In the genomic region with DNA sequence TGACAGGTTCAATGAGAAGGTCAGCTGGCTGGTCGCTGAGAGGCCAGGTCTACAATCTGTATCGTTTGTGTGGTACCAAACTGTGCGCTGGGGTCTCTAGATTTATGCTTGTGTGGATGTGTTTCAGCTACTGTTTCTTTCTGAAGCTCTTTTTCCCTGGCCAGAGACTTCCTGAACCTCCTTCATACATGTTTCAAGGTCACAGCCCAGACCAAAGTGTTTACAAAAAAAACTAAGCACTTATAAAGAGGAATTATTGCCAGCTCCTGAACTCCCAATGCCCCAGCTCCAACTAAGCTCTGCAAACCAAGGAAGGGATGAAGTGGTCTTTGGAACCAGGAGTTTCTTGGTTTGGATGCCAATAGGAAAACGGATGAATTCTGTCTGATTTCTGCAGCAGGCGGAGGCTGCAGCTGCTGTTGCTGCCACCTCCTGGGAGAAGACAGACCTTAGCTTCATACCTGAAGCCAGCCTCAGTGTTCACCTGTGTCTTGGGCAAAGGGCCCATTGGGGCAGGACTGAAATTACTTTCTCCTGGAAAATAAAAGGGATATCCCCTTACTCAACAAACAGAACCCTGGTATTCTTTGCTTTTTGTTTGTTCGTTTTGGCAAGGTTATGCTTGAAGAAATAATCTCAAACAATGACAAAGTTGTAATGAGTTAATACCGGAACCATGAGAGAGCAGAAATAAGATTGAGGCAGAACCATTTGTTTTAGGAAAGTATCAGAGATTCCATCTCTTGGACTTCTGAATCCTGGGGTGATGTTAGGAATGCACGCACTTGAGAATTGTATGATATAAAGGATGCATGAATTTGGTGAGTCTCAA, we compare ENCODE assay signal across 8 cellular contexts. TPM values are rescaled to one million over a fixed set of nuclear protein-coding genes. Genes with fewer than 3 reads are reported as not detected.
A peak's percentile ranks its signal among the peaks of the same experiment; 100 is the strongest.
DNase-seq lines count a peak whose midpoint lies in the region; ATAC-seq and TF ChIP-seq lines count a peak whose summit lies in the region.

No MANE protein-coding gene starts in this region.

- POLR2A ChIA-PET in IMR-90 (lab: Charles Lee; ENCODE audit: unreplicated experiment), result no interaction called here

- no peak overlapping the region for H2AK9ac ChIP-seq in IMR-90 (replicated peaks; ENCODE audit: low read depth, low read length, poor library complexity)

- peak; percentile 38; the same call in 1 of the 2 replicates for TF ChIP-seq CTCF in IMR-90 (conservative IDR thresholded peaks at IDR 0.05; ENCODE audit: low read depth, low read length)
- peak; percentile 14 to 53 (median 46) for TF ChIP-seq CTCF in testis (IDR thresholded peaks at IDR 0.05)

- no peaks in the 10 kb centered on the region for H3K4me1 Mint-ChIP-seq in activated T-cell treated with anti-CD3 and anti-CD28 coated beads, Interleukin-2, amount 50 U/mL, for 4 hours (ENCODE audit: low read depth)

- no peaks in the 10 kb centered on the region for H4K20me1 ChIP-seq in IMR-90 (ENCODE audit: insufficient read depth, low read length)

- in situ Hi-C loops in IMR-90 (cut with MboI; ENCODE audit: low sequenced_read_pairs), result no loop called here

- H3K4me3 ChIP-seq in IMR-90 (ENCODE audit: insufficient read depth, low read depth, low read length), result no peak overlapping the region
- no peak overlapping the region for H3K4me3 ChIP-seq in right cardiac atrium (ENCODE audit: low read length)
- no peak overlapping the region for H3K4me3 ChIP-seq in testis

- no peaks in the 10 kb centered on the region for H3K9me1 ChIP-seq in IMR-90 (ENCODE audit: insufficient read depth, low read length)

- H3K27me3 ChIP-seq in IMR-90 (ENCODE audit: control insufficient read depth, insufficient read depth, low read length) (no peaks in the 10 kb centered on the region), right cardiac atrium (ENCODE audit: control insufficient read depth, insufficient read depth) (no peaks in the 10 kb centered on the region), testis (no peaks in the 10 kb centered on the region)

- peaks cover 6% of the 10 kb centered on the region for H3K9me3 ChIP-seq in IMR-90 (ENCODE audit: control insufficient read depth, insufficient read depth, low read length)
- H3K9me3 ChIP-seq in right cardiac atrium (ENCODE audit: control insufficient read depth, low read length), result no peaks in the 10 kb centered on the region
- H3K9me3 ChIP-seq in testis, result no peaks in the 10 kb centered on the region

- H2BK120ac ChIP-seq in IMR-90 (ENCODE audit: low read depth, low read length), result no peak overlapping the region

- H3K56ac ChIP-seq in IMR-90 (ENCODE audit: extremely low read depth, insufficient read depth, low read length), result no peak overlapping the region

- DNase-seq in COLO668 (lab: John Stamatoyannopoulos, UW; ENCODE audit: unreplicated experiment), result peak; percentile 17
- DNase-seq in IMR-90, result peak; percentile 23
- DNase-seq in activated T-cell treated with anti-CD3 and anti-CD28 coated beads, Interleukin-2, amount 50 U/mL, for 4 hours, result peak; percentile 20
- DNase-seq in right cardiac atrium, result peak in 1 of 3 donors; percentile 65
- peak; percentile 69 for DNase-seq in testis
- DNase-seq in NCI-H510A (lab: John Stamatoyannopoulos, UW), result no peak

- dilution Hi-C loops in IMR-90 (cut with HindIII; ENCODE audit: low sequenced_read_pairs, unreplicated experiment), result no loop called here

- no peak overlapping the region for H3K9ac ChIP-seq in IMR-90 (ENCODE audit: low read depth, low read length)

- no peak overlapping the region for H2BK15ac ChIP-seq in IMR-90 (ENCODE audit: low read depth, low read length)

- H3K4ac ChIP-seq in IMR-90 (ENCODE audit: low read depth, low read length), result no peak overlapping the region

- H3K9me3 Mint-ChIP-seq in activated T-cell treated with anti-CD3 and anti-CD28 coated beads, Interleukin-2, amount 50 U/mL, for 4 hours, result peaks cover 16% of the 10 kb centered on the region

- ATAC-seq in IMR-90 (ENCODE audit: low read depth) (no peak), right cardiac atrium (peak; percentile 52 to 57), GM18502 (IDR thresholded peaks at IDR 0.05; ENCODE audit: poor library complexity, unreplicated experiment) (no peak)
- no peak for ATAC-seq in activated T-cell treated with anti-CD3 and anti-CD28 coated beads, Interleukin-2, amount 50 U/mL, for 4 hours
- ATAC-seq in activated CD4-positive, CD25-positive, alpha-beta regulatory T cell treated with anti-CD3 and anti-CD28 coated beads, Interleukin-2, amount 50 U/mL, for 24 hours, result no peak

- no peak overlapping the region for H2AK5ac ChIP-seq in IMR-90 (ENCODE audit: low read depth, low read length)

- TF ChIP-seq POLR2A in IMR-90 (IDR thresholded peaks at IDR 0.05; ENCODE audit: low read depth, low read length), result no peak
- no peak for TF ChIP-seq POLR2A in testis (IDR thresholded peaks at IDR 0.05)

- no peak overlapping the region for H3K27ac ChIP-seq in IMR-90 (ENCODE audit: insufficient read depth, low read length)
- peak overlapping the region; percentile 72 for H3K27ac ChIP-seq in right cardiac atrium (ENCODE audit: low read length)
- H3K27ac ChIP-seq in testis, result peak overlapping the region in 1 of 2 donors; percentile 61

- H3K14ac ChIP-seq in IMR-90 (replicated peaks; ENCODE audit: low read depth, low read length), result no peak overlapping the region

- H3K4me2 ChIP-seq in IMR-90 (ENCODE audit: low read depth, low read length), result no peak overlapping the region

- BruUV-seq in IMR-90 (replicated peaks; lab: Mats Ljungman, UMichigan), result no TSS peak

- no peaks in the 10 kb centered on the region for H3K36me3 Mint-ChIP-seq in activated T-cell treated with anti-CD3 and anti-CD28 coated beads, Interleukin-2, amount 50 U/mL, for 4 hours (ENCODE audit: insufficient read depth)

- no peaks in the 10 kb centered on the region for H3K79me1 ChIP-seq in IMR-90 (ENCODE audit: low read depth in 1 of 2, low read length in 2 of 2)

- H3K4me1 ChIP-seq in IMR-90 (ENCODE audit: control insufficient read depth, insufficient read depth, low read length) (no peaks in the 10 kb centered on the region), right cardiac atrium (ENCODE audit: control insufficient read depth, insufficient read depth, low read length) (peaks cover 9% of the 10 kb centered on the region), testis (peaks cover 17% of the 10 kb centered on the region)

- H3K36me3 ChIP-seq in IMR-90 (ENCODE audit: control insufficient read depth, insufficient read depth, low read length) (no peaks in the 10 kb centered on the region), testis (ENCODE audit: low read depth, missing control alignments) (no peaks in the 10 kb centered on the region)

- 72% methylated on average over 4 of the region's 8 CpGs; no CpG with 5 or more reads in 1 of the 2 experiments for WGBS in IMR-90 (ENCODE audit: extremely low coverage in 2 of 2, insufficient read length in 1 of 2), 2 experiments
- 72% methylated on average over 8 of the region's 8 CpGs for WGBS in right cardiac atrium
- WGBS in testis, 2 donors, result 57 to 60% methylated on average over 8 of the region's 8 CpGs

- no peak overlapping the region for H4K5ac ChIP-seq in IMR-90 (ENCODE audit: low read depth, low read length)

- CTCF ChIA-PET in IMR-90 (lab: Yijun Ruan, JAX), result interaction anchor here (0.8 kb wide), 2 partner anchors 108 to 227 kb away, joined by 3 to 6 read pairs; no protein-coding TSS in a partner anchor

- no peak overlapping the region for H3K23ac ChIP-seq in IMR-90 (ENCODE audit: low read depth, low read length)

- no peak overlapping the region for H4K8ac ChIP-seq in IMR-90 (ENCODE audit: low read depth in 2 of 2, low read length in 2 of 2)

- H2BK5ac ChIP-seq in IMR-90 (ENCODE audit: low read depth, low read length, poor library complexity, severe bottlenecking), result no peak overlapping the region

- no peaks in the 10 kb centered on the region for H3K27me3 Mint-ChIP-seq in activated T-cell treated with anti-CD3 and anti-CD28 coated beads, Interleukin-2, amount 50 U/mL, for 4 hours (ENCODE audit: low read depth)

- intact Hi-C loops in IMR-90 (cut with micrococcal nuclease), result no loop called here
- intact Hi-C loops in right cardiac atrium (cut with DNase I), result loop anchor here in 3 of 4 donors (10.0 kb wide), 3 partner anchors 118 to 238 kb away; no protein-coding TSS in a partner anchor
- intact Hi-C loops in testis (cut with DNase I; ENCODE audit: low total_unique reads), result no loop called here

- no peak overlapping the region for H2AFZ ChIP-seq in IMR-90 (replicated peaks; ENCODE audit: low read length, poor library complexity)

- TF ChIP-seq RAD21 in IMR-90 (IDR thresholded peaks at IDR 0.05; ENCODE audit: low read length), result peak; percentile 66

- no peak overlapping the region for H3K18ac ChIP-seq in IMR-90 (ENCODE audit: low read depth, low read length)

- H3K4me3 Mint-ChIP-seq in activated T-cell treated with anti-CD3 and anti-CD28 coated beads, Interleukin-2, amount 50 U/mL, for 4 hours, result no peak overlapping the region

- no peak overlapping the region for H2BK20ac ChIP-seq in IMR-90 (ENCODE audit: low read depth, low read length)

- no peak overlapping the region for H4K91ac ChIP-seq in IMR-90 (ENCODE audit: insufficient read depth, low read depth, low read length)

TF ChIP-seq in IMR-90, 13 proteins besides CTCF, POLR2A, EP300 and RAD21:
- TF ChIP-seq SMC3 (IDR thresholded peaks at IDR 0.05; ENCODE audit: low read depth, low read length) (peak; percentile 44), CHD1 (IDR thresholded peaks at IDR 0.05; ENCODE audit: low read depth, low read length) (no peak)

RNA-seq across cellular contexts. Expression of a gene that starts 24.6 kb away (rescaled TPM):
- total RNA-seq in IMR-90 (2012; rRNA removed), result 52.0 and 65.8 TPM in 2 replicates
- polyA plus RNA-seq in IMR-90 (2012; rRNA removed), result 14.8 and 17.5 TPM in 2 replicates
- 3.1 and 8.9 TPM in 2 replicates for polyA plus RNA-seq in IMR-90 (2012; cell fraction: cytosol; rRNA removed)
- polyA plus RNA-seq in IMR-90 (2012; cell fraction: nucleus; rRNA removed; ENCODE audit: low replicate concordance), result 2.6 and 18.4 TPM in 2 replicates
- 10 to 100 TPM; 26.7 to 29.6 (median 28.8) TPM for total RNA-seq in activated T-cell treated with anti-CD3 and anti-CD28 coated beads, Interleukin-2, amount 50 U/mL, for 4 hours
- total RNA-seq in right cardiac atrium, result 10 to 100 TPM; 49.0 to 54.8 (median 53.1) TPM
- polyA plus RNA-seq in right cardiac atrium, result 16.9 TPM
- 10 to 100 TPM; 82.4 to 87.9 TPM for total RNA-seq in testis
- 42.1 TPM for polyA plus RNA-seq in testis (ENCODE audit: insufficient read depth, low read depth, low replicate concordance)

Comparison
In these comparisons a context has a peak if more than half of its experiments do, and no peak if none do; other contexts are left out.
1. ATAC-seq: peak in right cardiac atrium (2 of 2); none in IMR-90 (single experiment), activated T-cell treated with anti-CD3 and anti-CD28 coated beads, Interleukin-2, amount 50 U/mL, for 4 hours (0 of 2), activated CD4-positive, CD25-positive, alpha-beta regulatory T cell treated with anti-CD3 and anti-CD28 coated beads, Interleukin-2, amount 50 U/mL, for 24 hours (0 of 2) and GM18502 (single experiment).
2. intact Hi-C loops: an anchor here in right cardiac atrium (10.0 kb wide); none called in IMR-90 and testis.